Comparison of ENCODE assay signal across 9 cellular contexts in the genomic region with DNA sequence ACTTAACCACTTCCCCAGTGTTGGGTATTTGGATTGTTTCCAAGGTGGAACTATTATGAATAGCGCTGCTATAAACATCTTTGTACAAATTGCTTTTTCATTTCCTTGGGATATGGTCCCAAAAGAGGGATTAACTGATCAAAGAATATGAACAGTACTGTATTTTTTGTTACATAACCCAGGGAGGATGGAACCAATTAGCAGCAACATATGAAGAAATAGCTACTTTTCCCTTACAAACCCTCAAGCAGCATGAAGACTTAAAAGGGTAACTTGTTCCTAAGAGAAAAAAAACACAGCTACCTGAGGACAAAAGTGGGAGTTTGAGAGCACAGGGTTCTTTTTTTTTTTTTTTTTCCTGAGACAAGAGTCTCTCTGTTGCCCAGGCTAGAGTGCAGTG. TPM values are rescaled to one million over a fixed set of nuclear protein-coding genes. Genes with fewer than 3 reads are reported as not detected.
"Had no signal": no experiment of that assay in that cellular context is flagged by ENCODE, and none has a peak within 500 bp of the region (broad histone marks: within the 10 kb centered on the region; RNA-seq: fewer than 3 reads in every experiment).

No MANE protein-coding gene starts in this region.

- H3K9me3 ChIP-seq: HAP-1 had no signal

- ATAC-seq: GM23338, HepG2 had no signal

- H3K9me3 Mint-ChIP-seq: GM23338, HFFc6, IgD-negative memory B cell had no signal

- DNase-seq: H7, HFFc6 had no signal

- H3K27ac ChIP-seq: HL-60 had no signal

- H3K4me3 ChIP-seq: GM23338, HAP-1 had no signal

- H3K36me3 ChIP-seq: HAP-1 had no signal

- H3K4me3 Mint-ChIP-seq: GM23338, HFFc6, IgD-negative memory B cell had no signal

- H3K27ac Mint-ChIP-seq: GM23338, HFFc6 had no signal

- H2AFZ ChIP-seq: GM23338 had no signal

- H3K4me2 ChIP-seq: GM23338 had no signal

- H3K4me1 ChIP-seq: HAP-1 had no signal

RNA-seq across cellular contexts. Expression of gene TLX1, which starts 13.1 kb away (rescaled TPM):
- total RNA-seq: GM23338, H4, H7, HFFc6, HT1080 had no signal
- polyA plus RNA-seq: GM23338, IgD-negative memory B cell had no signal

RNA-seq across cellular contexts. Expression of gene KAZALD1, which starts 56.2 kb away (rescaled TPM):
- polyA plus RNA-seq: IgD-negative memory B cell had no signal
